17 cellular contexts compared by ENCODE assay signal in the genomic region with DNA sequence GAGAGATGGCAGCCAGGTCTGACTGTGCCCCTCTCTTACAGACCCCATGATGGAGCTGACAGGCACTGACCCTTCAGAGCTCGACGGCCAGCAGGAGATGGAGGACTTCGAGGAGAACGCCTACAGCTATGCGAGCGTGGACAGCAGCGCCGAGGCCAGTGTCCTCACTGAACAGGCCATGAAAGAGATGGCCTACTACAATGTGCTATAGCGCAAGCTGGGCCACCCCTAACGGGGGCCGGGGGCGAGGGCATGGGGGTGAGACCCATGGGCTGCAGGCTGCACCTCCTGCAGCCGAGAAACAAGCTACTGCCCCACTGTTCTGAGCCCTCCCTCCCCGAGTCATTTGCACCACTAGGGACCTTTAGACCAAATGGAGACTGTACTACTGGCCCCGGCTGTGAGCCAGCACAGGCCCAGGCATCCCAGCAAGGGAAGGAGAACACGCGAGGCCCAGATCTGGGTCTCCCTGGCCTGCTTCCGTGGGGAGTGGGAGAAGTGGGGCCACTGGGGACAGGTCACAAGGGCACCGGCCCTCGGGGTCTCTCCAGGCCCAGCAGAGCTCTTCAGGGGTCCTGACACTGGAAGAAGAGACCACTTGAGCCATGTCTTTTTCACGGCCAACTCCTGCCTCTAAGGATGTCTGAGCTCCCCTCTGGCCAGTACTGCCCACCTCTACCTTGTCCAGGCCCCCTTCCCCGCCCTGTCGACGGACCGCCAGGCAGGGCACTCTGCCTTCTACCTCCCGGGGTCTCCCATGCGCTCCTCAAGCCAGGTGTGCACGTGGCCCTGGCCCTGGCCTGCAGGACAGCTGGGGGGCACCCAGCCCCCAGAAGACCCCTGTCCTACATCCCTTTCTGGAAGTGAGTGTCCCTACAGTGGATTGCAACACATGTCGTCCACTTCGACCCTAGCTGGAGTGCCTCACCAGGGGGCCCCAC. TPM values are rescaled to one million over a fixed set of nuclear protein-coding genes. Genes with fewer than 3 reads are reported as not detected.
A peak's percentile ranks its signal among the peaks of the same experiment; 100 is the strongest.
DNase-seq lines count a peak whose midpoint lies in the region; ATAC-seq, FAIRE-seq and TF ChIP-seq lines count a peak whose summit lies in the region.
"Had no signal": no experiment of that assay in that cellular context is flagged by ENCODE, and none has a peak within 500 bp of the region (broad histone marks: within the 10 kb centered on the region; RNA-seq: fewer than 3 reads in every experiment).

No MANE protein-coding gene starts in this region.

- H3K27ac Mint-ChIP-seq in chondrocyte (ENCODE audit: unreplicated experiment) (peak overlapping the region; percentile 70), nephron progenitor cell (peak overlapping the region; percentile 64)

- H2AFZ ChIP-seq in HepG2 (ENCODE audit: low read length) = no peak overlapping the region

- no peak for FAIRE-seq in HepG2 (lab: Jason Lieb, UNC)
- FAIRE-seq: GM19239 had no signal

- TF ChIP-seq EP300 in HepG2 (IDR thresholded peaks at IDR 0.05; ENCODE audit: low read depth in 2 of 2, low read length in 2 of 2) (no peak), HepG2 (CRISPR knock-in tag; IDR thresholded peaks at IDR 0.05; ENCODE audit: borderline replicate concordance) (no peak)

- H3K9me3 ChIP-seq in HepG2 (ENCODE audit: low read length) (no peaks in the 10 kb centered on the region), right lobe of liver (no peaks in the 10 kb centered on the region)
- H3K9me3 ChIP-seq: SJCRH30 had no signal

- DNase-seq in HepG2 (ENCODE audit: low spot score) = no peak
- no peak for DNase-seq in right lobe of liver
- no peak for DNase-seq in chondrocyte (ENCODE audit: low spot score)
- DNase-seq in nephron progenitor cell = no peak
- no peak for DNase-seq in erythroblast (lab: John Stamatoyannopoulos, UW)
- no peak for DNase-seq in retina
- DNase-seq: H7, KBM-7, NCI-H1417 treated with DMSO at 0.1 percent for 48 hours, NCI-H1930, NCI-H2171, NCI-H446 treated with DMSO at 0.1 percent for 48 hours, NCI-H748 treated with DMSO at 0.1 percent for 48 hours, OCI-M1, SJCRH30 had no signal

- H3K9ac ChIP-seq in HepG2 (ENCODE audit: insufficient read depth, low read depth, low read length) = no peak overlapping the region

- H3K79me2 ChIP-seq in HepG2 (ENCODE audit: insufficient read depth, low read length) = no peaks in the 10 kb centered on the region

- CTCF ChIA-PET in HepG2 (lab: Yijun Ruan, JAX; ENCODE audit: low intra/inter-chr PET ratio, low total read pairs) = no interaction called here

- peaks cover 9% of the 10 kb centered on the region for H3K36me3 Mint-ChIP-seq in chondrocyte (ENCODE audit: low read depth)
- H3K36me3 Mint-ChIP-seq in nephron progenitor cell (ENCODE audit: low read depth) = peaks cover 27% of the 10 kb centered on the region

- H3K4me1 ChIP-seq in HepG2 (ENCODE audit: insufficient read depth, low read length) (peaks cover 18% of the 10 kb centered on the region), right lobe of liver (peaks cover 0 to 20% (median 5%) of the 10 kb centered on the region in 4 donors)

- in situ Hi-C loops in HepG2 (cut with HindIII; ENCODE audit: extremely low pct_ligation_motif_present, low pct_unique_long_range_greater_than_20kb) = loop anchor here (25.0 kb wide), 1 partner anchor 343 kb away; no protein-coding TSS in a partner anchor

- POLR2A ChIA-PET in HepG2 (lab: Yijun Ruan, JAX) = interaction anchor here (0.8 to 1.3 kb wide), 3 partner anchors 76 to 186 kb away, joined by 3 read pairs; a partner anchor contains a TSS

- H3K9me3 Mint-ChIP-seq in chondrocyte (ENCODE audit: low read depth) (no peaks in the 10 kb centered on the region), nephron progenitor cell (no peaks in the 10 kb centered on the region)

- intact Hi-C loops in HepG2 (cut with micrococcal nuclease; ENCODE audit: unreplicated experiment) (no loop called here), right lobe of liver (cut with DNase I) (loop anchor here (10.0 kb wide), 2 partner anchors 175 to 335 kb away; no protein-coding TSS in a partner anchor)

- no peaks in the 10 kb centered on the region for H4K20me1 ChIP-seq in HepG2 (ENCODE audit: insufficient read depth, low read length)

- no peak overlapping the region for H3K27ac ChIP-seq in HepG2 (ENCODE audit: extremely low read length, insufficient read depth, low read length)
- H3K27ac ChIP-seq in right lobe of liver = no peak overlapping the region
- H3K27ac ChIP-seq: SJCRH30 had no signal

- no peak overlapping the region for H3K4me2 ChIP-seq in HepG2 (ENCODE audit: low read depth, low read length)

- H3K4me3 ChIP-seq in HepG2 (replicated peaks in 1 of 3; ENCODE audit: insufficient read depth in 1 of 3, low read depth in 2 of 3, low read length in 3 of 3) (no peak overlapping the region), right lobe of liver (no peak overlapping the region)
- H3K4me3 ChIP-seq: SJCRH30 had no signal

- 96% methylated on average over 21 of the region's 30 CpGs for WGBS in HepG2 (ENCODE audit: low lambda C conversion rate)
- 65% methylated on average over 6 of the region's 30 CpGs for WGBS in right lobe of liver (ENCODE audit: insufficient coverage, low coverage, low lambda C conversion rate, missing lambda C conversion rate)

- H3K27me3 Mint-ChIP-seq in chondrocyte (ENCODE audit: low read depth) = no peaks in the 10 kb centered on the region
- H3K27me3 Mint-ChIP-seq in nephron progenitor cell (ENCODE audit: low read depth, poor library complexity) = no peaks in the 10 kb centered on the region

- no peak for TF ChIP-seq RAD21 in HepG2 (CRISPR knock-in tag; IDR thresholded peaks at IDR 0.05)

- peaks cover 12% of the 10 kb centered on the region for H3K4me1 Mint-ChIP-seq in chondrocyte (ENCODE audit: low read depth)
- peaks cover 11% of the 10 kb centered on the region for H3K4me1 Mint-ChIP-seq in nephron progenitor cell

- peaks cover 15 to 27% of the 10 kb centered on the region in 2 experiments for H3K36me3 ChIP-seq in HepG2 (replicated peaks in 1 of 2; ENCODE audit: control insufficient read depth in 1 of 2, insufficient read depth in 2 of 2, low read length in 2 of 2)
- peaks cover 9 to 28% (median 19%) of the 10 kb centered on the region in 4 donors for H3K36me3 ChIP-seq in right lobe of liver
- H3K36me3 ChIP-seq: SJCRH30 had no signal

- TF ChIP-seq CTCF in HepG2 (CRISPR knock-in tag; IDR thresholded peaks at IDR 0.05) (no peak), right lobe of liver (IDR thresholded peaks at IDR 0.05) (no peak), chondrocyte (IDR thresholded peaks at IDR 0.05) (no peak), nephron progenitor cell (IDR thresholded peaks at IDR 0.05) (no peak)

- BruUV-seq in HepG2 (replicated peaks; lab: Mats Ljungman, UMichigan) = no TSS peak

- TF ChIP-seq POLR2A in HepG2 (IDR thresholded peaks at IDR 0.05; ENCODE audit: insufficient read depth in 1 of 2, low read depth in 2 of 2, low read length in 2 of 2) = no peak
- TF ChIP-seq POLR2A in right lobe of liver (IDR thresholded peaks at IDR 0.05) = no peak
- TF ChIP-seq POLR2A in erythroblast (IDR thresholded peaks at IDR 0.05; ENCODE audit: low read length) = no peak

- no peak overlapping the region for H3K4me3 Mint-ChIP-seq in chondrocyte (ENCODE audit: unreplicated experiment)
- H3K4me3 Mint-ChIP-seq in nephron progenitor cell = no peak overlapping the region

- peak; percentile 16 for ATAC-seq in HepG2
- no peak for ATAC-seq in right lobe of liver
- no peak for ATAC-seq in HG03097 (IDR thresholded peaks at IDR 0.05; ENCODE audit: low FRiP score, unreplicated experiment)

- H3K27me3 ChIP-seq in HepG2 (ENCODE audit: control insufficient read depth in 1 of 2, insufficient read depth in 2 of 2, low read length in 2 of 2) (no peaks in the 10 kb centered on the region), right lobe of liver (no peaks in the 10 kb centered on the region)
- H3K27me3 ChIP-seq: SJCRH30 had no signal

TF ChIP-seq in HepG2, 621 proteins besides CTCF, POLR2A, EP300 and RAD21 (continues in another document):
- TF ChIP-seq CEBPB (IDR thresholded peaks at IDR 0.05; ENCODE audit: borderline replicate concordance, low read depth, low read length) = peak; percentile 9; the same call in 1 of the 2 replicates
- TF ChIP-seq, protein P1, sequence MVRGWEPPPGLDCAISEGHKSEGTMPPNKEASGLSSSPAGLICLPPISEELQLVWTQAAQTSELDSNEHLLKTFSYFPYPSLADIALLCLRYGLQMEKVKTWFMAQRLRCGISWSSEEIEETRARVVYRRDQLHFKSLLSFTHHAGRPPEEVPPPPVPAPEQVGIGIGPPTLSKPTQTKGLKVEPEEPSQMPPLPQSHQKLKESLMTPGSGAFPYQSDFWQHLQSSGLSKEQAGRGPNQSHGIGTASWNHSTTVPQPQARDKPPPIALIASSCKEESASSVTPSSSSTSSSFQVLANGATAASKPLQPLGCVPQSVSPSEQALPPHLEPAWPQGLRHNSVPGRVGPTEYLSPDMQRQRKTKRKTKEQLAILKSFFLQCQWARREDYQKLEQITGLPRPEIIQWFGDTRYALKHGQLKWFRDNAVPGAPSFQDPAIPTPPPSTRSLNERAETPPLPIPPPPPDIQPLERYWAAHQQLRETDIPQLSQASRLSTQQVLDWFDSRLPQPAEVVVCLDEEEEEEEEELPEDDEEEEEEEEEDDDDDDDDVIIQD (CRISPR knock-in tag; IDR thresholded peaks at IDR 0.05; ENCODE audit: low read depth) = no peak

RNA-seq across cellular contexts. Expression of a gene that starts 22.4 kb away (rescaled TPM):
- total RNA-seq in HepG2 (2016; rRNA removed; fragmentation: Illumina TruSeq; extraction: Trizol) (120 and 121 TPM in 2 replicates), right lobe of liver (100 to 1,000 TPM; 115 to 371 (median 261) TPM), chondrocyte (115 to 126 TPM (median 125 TPM) in 3 replicates)
- total RNA-seq in HepG2 (2016; cell fraction: cytosol; rRNA removed; fragmentation: Illumina TruSeq; extraction: Trizol; ENCODE audit: low read depth) = 37.5 and 39.4 TPM in 2 replicates
- total RNA-seq in HepG2 (2016; cell fraction: insoluble cytoplasmic fraction; rRNA removed; fragmentation: Illumina TruSeq; extraction: Trizol) = 108 and 124 TPM in 2 replicates
- total RNA-seq in HepG2 (2016; cell fraction: membrane; rRNA removed; fragmentation: Illumina TruSeq; extraction: Trizol) = 87.3 and 98.2 TPM in 2 replicates
- 50.6 and 54.5 TPM in 2 replicates for total RNA-seq in HepG2 (2016; cell fraction: nucleus; rRNA removed; fragmentation: Illumina TruSeq; extraction: Trizol)
- 132 and 145 TPM in 2 replicates for polyA plus RNA-seq in HepG2 (2011; rRNA removed)
- 85.2 and 137 TPM in 2 replicates for polyA plus RNA-seq in HepG2 (2011; cell fraction: cytosol; rRNA removed)
- polyA plus RNA-seq in HepG2 (2011; cell fraction: nucleus; rRNA removed) = 62.9 and 78.0 TPM in 2 replicates
- 57.4 and 73.4 TPM in 2 replicates for polyA plus RNA-seq in HepG2 (2012)
- 63.2 and 73.9 TPM in 2 replicates for polyA plus RNA-seq in HepG2 (2016; cell fraction: cytosol; fragmentation: Illumina TruSeq; extraction: Trizol; ENCODE audit: low read depth)
- 130 and 145 TPM in 2 replicates for polyA plus RNA-seq in HepG2 (2016; cell fraction: insoluble cytoplasmic fraction; fragmentation: Illumina TruSeq; extraction: Trizol; ENCODE audit: low read depth)
- 84.9 and 106 TPM in 2 replicates for polyA plus RNA-seq in HepG2 (2016; cell fraction: membrane; fragmentation: Illumina TruSeq; extraction: Trizol; ENCODE audit: low read depth)
- polyA plus RNA-seq in HepG2 (2016; cell fraction: nucleus; fragmentation: Illumina TruSeq; extraction: Trizol; ENCODE audit: insufficient read depth, low read depth) = 97.9 and 110 TPM in 2 replicates
- 34.4 and 160 TPM in 2 replicates for polyA minus RNA-seq in HepG2 (2011; rRNA and poly(A)+ RNA removed; ENCODE audit: low replicate concordance)
- 67.1 and 76.1 TPM in 2 replicates for polyA minus RNA-seq in HepG2 (2011; cell fraction: cytosol; rRNA and poly(A)+ RNA removed)
- 14.7 and 18.4 TPM in 2 replicates for polyA minus RNA-seq in HepG2 (2011; cell fraction: nucleus; rRNA and poly(A)+ RNA removed)
